In the genomic region with DNA sequence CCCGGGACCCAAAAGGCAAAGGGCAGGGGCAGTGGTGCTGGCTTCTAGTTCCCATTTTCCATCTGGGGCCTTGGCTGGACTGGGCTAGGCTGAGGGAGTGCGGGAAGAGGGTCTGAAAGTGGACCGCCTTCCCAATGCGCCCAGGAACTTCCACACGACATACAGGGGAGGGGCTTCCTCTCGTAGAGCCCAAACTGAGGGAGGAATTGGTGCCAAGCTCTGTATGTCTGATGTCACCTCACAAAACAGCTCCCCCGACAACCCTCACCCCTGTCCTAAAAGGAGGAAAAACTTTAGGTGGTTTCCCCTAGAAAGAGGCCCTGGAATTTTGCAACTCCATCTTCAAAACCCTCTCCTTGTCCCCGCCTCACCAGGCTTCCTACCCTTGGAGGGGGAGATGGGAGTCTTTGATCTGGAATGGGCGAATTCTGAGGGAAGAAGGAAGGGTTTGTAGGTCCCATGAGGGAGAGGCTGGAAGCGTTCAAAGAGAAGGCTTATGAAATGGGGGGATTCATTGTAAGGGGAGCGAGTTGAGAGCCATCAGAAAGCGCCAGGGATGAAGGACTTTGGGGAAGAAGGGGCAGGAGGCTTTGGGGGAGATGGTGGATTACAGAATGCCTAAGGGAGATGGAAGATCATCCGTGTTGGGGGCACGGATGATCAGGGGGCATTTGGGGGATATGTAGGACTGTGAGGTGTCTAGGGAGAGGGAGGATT, we compare ENCODE assay signal across 2 cellular contexts.
TF ChIP-seq lines count a peak whose summit lies in the region.

No MANE protein-coding gene starts in this region.

TF ChIP-seq in HEK293, 187 proteins besides CTCF, POLR2A, EP300 and RAD21:
- TF ChIP-seq SP2 (tag by site-specific recombination; IDR thresholded peaks at IDR 0.05) (peak; percentile 38), OSR2 (tag by site-specific recombination; IDR thresholded peaks at IDR 0.05) (no peak), RBAK (tag by site-specific recombination; IDR thresholded peaks at IDR 0.05) (peak; percentile 28; the same call in 1 of the 2 replicates), MZF1 (tag by site-specific recombination; IDR thresholded peaks at IDR 0.05; ENCODE audit: borderline replicate concordance) (0 out of 2 replicates have a peak, but pooled peaks have one; percentile 67), ZBTB17 (tag by site-specific recombination; IDR thresholded peaks at IDR 0.05) (peak; percentile 97), ZNF596 (tag by site-specific recombination; IDR thresholded peaks at IDR 0.05) (no peak), ZNF366 (tag by site-specific recombination; conservative IDR thresholded peaks at IDR 0.05) (0 out of 2 replicates have a peak, but pooled peaks have one; percentile 27), ZNF660 (tag by site-specific recombination; IDR thresholded peaks at IDR 0.05) (0 out of 2 replicates have a peak, but pooled peaks have one; percentile 13), ZNF138 (tag by site-specific recombination; IDR thresholded peaks at IDR 0.05; ENCODE audit: borderline replicate concordance) (no peak)
- TF ChIP-seq, protein P1, sequence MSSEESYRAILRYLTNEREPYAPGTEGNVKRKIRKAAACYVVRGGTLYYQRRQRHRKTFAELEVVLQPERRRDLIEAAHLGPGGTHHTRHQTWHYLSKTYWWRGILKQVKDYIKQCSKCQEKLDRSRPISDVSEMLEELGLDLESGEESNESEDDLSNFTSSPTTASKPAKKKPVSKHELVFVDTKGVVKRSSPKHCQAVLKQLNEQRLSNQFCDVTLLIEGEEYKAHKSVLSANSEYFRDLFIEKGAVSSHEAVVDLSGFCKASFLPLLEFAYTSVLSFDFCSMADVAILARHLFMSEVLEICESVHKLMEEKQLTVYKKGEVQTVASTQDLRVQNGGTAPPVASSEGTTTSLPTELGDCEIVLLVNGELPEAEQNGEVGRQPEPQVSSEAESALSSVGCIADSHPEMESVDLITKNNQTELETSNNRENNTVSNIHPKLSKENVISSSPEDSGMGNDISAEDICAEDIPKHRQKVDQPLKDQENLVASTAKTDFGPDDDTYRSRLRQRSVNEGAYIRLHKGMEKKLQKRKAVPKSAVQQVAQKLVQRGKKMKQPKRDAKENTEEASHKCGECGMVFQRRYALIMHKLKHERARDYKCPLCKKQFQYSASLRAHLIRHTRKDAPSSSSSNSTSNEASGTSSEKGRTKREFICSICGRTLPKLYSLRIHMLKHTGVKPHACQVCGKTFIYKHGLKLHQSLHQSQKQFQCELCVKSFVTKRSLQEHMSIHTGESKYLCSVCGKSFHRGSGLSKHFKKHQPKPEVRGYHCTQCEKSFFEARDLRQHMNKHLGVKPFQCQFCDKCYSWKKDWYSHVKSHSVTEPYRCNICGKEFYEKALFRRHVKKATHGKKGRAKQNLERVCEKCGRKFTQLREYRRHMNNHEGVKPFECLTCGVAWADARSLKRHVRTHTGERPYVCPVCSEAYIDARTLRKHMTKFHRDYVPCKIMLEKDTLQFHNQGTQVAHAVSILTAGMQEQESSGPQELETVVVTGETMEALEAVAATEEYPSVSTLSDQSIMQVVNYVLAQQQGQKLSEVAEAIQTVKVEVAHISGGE (tag by site-specific recombination; conservative IDR thresholded peaks at IDR 0.05; ENCODE audit: low read depth): no peak
- TF ChIP-seq, protein P2, sequence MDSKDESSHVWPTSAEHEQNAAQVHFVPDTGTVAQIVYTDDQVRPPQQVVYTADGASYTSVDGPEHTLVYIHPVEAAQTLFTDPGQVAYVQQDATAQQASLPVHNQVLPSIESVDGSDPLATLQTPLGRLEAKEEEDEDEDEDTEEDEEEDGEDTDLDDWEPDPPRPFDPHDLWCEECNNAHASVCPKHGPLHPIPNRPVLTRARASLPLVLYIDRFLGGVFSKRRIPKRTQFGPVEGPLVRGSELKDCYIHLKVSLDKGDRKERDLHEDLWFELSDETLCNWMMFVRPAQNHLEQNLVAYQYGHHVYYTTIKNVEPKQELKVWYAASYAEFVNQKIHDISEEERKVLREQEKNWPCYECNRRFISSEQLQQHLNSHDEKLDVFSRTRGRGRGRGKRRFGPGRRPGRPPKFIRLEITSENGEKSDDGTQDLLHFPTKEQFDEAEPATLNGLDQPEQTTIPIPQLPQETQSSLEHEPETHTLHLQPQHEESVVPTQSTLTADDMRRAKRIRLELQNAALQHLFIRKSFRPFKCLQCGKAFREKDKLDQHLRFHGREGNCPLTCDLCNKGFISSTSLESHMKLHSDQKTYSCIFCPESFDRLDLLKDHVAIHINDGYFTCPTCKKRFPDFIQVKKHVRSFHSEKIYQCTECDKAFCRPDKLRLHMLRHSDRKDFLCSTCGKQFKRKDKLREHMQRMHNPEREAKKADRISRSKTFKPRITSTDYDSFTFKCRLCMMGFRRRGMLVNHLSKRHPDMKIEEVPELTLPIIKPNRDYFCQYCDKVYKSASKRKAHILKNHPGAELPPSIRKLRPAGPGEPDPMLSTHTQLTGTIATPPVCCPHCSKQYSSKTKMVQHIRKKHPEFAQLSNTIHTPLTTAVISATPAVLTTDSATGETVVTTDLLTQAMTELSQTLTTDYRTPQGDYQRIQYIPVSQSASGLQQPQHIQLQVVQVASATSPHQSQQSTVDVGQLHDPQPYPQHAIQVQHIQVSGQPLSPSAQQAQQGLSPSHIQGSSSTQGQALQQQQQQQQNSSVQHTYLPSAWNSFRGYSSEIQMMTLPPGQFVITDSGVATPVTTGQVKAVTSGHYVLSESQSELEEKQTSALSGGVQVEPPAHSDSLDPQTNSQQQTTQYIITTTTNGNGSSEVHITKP (tag by site-specific recombination; IDR thresholded peaks at IDR 0.05): peak; percentile 56
TF ChIP-seq in HEK293: peak in this region for 7.

TF ChIP-seq in GM12878, 131 proteins besides CTCF, POLR2A, EP300 and RAD21:
- TF ChIP-seq IKZF2 (IDR thresholded peaks at IDR 0.05) (0 out of 4 replicates have a peak, but pooled peaks have one; percentile 26 to 34), BHLHE40 (IDR thresholded peaks at IDR 0.05; ENCODE audit: borderline replicate concordance in 1 of 2, low read depth in 2 of 2, low read length in 1 of 2) (no peak), EED (IDR thresholded peaks at IDR 0.05; ENCODE audit: low read depth) (peak; percentile 26; the same call in 1 of the 2 replicates)
- TF ChIP-seq, protein P3, sequence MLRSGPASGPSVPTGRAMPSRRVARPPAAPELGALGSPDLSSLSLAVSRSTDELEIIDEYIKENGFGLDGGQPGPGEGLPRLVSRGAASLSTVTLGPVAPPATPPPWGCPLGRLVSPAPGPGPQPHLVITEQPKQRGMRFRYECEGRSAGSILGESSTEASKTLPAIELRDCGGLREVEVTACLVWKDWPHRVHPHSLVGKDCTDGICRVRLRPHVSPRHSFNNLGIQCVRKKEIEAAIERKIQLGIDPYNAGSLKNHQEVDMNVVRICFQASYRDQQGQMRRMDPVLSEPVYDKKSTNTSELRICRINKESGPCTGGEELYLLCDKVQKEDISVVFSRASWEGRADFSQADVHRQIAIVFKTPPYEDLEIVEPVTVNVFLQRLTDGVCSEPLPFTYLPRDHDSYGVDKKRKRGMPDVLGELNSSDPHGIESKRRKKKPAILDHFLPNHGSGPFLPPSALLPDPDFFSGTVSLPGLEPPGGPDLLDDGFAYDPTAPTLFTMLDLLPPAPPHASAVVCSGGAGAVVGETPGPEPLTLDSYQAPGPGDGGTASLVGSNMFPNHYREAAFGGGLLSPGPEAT (IDR thresholded peaks at IDR 0.05; ENCODE audit: low read depth): peak; percentile 44; the same call in 1 of the 2 replicates
